ENCODE assay signal across 1 cellular context in the genomic region with DNA sequence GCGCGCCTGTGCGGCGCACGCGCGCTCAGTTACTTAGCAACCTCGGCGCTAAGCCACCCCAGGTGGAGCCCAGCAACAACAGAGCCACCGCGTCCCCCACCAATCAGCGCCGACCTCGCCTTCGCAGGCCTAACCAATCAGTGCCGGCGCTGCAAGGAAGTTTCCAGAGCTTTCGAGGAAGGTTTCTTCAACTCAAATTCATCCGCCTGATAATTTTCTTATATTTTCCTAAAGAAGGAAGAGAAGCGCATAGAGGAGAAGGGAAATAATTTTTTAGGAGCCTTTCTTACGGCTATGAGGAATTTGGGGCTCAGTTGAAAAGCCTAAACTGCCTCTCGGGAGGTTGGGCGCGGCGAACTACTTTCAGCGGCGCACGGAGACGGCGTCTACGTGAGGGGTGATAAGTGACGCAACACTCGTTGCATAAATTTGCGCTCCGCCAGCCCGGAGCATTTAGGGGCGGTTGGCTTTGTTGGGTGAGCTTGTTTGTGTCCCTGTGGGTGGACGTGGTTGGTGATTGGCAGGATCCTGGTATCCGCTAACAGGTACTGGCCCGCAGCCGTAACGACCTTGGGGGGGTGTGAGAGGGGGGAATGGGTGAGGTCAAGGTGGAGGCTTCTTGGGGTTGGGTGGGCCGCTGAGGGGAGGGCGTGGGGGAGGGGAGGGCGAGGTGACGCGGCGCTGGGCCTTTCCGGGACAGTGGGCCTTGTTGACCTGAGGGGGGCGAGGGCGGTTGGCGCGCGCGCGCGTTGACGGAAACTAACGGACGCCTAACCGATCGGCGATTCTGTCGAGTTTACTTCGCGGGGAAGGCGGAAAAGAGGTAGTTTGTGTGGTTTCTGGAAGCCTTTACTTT.
TF ChIP-seq lines count a peak whose summit lies in the region.

A gene (plus strand): TSS at position 452 of the 856 bp plus-strand sequence. CDS start 817 bp downstream, outside the sequence.

TF ChIP-seq in HepG2, 621 proteins besides CTCF, POLR2A, EP300 and RAD21 (continued from another document and continues in another):
- TF ChIP-seq, protein P1, sequence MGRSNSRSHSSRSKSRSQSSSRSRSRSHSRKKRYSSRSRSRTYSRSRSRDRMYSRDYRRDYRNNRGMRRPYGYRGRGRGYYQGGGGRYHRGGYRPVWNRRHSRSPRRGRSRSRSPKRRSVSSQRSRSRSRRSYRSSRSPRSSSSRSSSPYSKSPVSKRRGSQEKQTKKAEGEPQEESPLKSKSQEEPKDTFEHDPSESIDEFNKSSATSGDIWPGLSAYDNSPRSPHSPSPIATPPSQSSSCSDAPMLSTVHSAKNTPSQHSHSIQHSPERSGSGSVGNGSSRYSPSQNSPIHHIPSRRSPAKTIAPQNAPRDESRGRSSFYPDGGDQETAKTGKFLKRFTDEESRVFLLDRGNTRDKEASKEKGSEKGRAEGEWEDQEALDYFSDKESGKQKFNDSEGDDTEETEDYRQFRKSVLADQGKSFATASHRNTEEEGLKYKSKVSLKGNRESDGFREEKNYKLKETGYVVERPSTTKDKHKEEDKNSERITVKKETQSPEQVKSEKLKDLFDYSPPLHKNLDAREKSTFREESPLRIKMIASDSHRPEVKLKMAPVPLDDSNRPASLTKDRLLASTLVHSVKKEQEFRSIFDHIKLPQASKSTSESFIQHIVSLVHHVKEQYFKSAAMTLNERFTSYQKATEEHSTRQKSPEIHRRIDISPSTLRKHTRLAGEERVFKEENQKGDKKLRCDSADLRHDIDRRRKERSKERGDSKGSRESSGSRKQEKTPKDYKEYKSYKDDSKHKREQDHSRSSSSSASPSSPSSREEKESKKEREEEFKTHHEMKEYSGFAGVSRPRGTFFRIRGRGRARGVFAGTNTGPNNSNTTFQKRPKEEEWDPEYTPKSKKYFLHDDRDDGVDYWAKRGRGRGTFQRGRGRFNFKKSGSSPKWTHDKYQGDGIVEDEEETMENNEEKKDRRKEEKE (IDR thresholded peaks at IDR 0.05): no peak
- TF ChIP-seq, protein P2, sequence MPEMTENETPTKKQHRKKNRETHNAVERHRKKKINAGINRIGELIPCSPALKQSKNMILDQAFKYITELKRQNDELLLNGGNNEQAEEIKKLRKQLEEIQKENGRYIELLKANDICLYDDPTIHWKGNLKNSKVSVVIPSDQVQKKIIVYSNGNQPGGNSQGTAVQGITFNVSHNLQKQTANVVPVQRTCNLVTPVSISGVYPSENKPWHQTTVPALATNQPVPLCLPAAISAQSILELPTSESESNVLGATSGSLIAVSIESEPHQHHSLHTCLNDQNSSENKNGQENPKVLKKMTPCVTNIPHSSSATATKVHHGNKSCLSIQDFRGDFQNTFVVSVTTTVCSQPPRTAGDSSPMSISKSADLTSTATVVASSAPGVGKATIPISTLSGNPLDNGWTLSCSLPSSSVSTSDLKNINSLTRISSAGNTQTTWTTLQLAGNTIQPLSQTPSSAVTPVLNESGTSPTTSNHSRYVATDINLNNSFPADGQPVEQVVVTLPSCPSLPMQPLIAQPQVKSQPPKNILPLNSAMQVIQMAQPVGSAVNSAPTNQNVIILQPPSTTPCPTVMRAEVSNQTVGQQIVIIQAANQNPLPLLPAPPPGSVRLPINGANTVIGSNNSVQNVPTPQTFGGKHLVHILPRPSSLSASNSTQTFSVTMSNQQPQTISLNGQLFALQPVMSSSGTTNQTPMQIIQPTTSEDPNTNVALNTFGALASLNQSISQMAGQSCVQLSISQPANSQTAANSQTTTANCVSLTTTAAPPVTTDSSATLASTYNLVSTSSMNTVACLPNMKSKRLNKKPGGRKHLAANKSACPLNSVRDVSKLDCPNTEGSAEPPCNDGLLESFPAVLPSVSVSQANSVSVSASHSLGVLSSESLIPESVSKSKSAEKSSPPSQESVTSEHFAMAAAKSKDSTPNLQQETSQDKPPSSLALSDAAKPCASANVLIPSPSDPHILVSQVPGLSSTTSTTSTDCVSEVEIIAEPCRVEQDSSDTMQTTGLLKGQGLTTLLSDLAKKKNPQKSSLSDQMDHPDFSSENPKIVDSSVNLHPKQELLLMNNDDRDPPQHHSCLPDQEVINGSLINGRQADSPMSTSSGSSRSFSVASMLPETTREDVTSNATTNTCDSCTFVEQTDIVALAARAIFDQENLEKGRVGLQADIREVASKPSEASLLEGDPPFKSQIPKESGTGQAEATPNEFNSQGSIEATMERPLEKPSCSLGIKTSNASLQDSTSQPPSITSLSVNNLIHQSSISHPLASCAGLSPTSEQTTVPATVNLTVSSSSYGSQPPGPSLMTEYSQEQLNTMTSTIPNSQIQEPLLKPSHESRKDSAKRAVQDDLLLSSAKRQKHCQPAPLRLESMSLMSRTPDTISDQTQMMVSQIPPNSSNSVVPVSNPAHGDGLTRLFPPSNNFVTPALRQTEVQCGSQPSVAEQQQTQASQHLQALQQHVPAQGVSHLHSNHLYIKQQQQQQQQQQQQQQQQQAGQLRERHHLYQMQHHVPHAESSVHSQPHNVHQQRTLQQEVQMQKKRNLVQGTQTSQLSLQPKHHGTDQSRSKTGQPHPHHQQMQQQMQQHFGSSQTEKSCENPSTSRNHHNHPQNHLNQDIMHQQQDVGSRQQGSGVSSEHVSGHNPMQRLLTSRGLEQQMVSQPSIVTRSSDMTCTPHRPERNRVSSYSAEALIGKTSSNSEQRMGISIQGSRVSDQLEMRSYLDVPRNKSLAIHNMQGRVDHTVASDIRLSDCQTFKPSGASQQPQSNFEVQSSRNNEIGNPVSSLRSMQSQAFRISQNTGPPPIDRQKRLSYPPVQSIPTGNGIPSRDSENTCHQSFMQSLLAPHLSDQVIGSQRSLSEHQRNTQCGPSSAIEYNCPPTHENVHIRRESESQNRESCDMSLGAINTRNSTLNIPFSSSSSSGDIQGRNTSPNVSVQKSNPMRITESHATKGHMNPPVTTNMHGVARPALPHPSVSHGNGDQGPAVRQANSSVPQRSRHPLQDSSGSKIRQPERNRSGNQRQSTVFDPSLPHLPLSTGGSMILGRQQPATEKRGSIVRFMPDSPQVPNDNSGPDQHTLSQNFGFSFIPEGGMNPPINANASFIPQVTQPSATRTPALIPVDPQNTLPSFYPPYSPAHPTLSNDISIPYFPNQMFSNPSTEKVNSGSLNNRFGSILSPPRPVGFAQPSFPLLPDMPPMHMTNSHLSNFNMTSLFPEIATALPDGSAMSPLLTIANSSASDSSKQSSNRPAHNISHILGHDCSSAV (CRISPR knock-in tag; IDR thresholded peaks at IDR 0.05; ENCODE audit: borderline replicate concordance): no peak
- TF ChIP-seq, protein P3, sequence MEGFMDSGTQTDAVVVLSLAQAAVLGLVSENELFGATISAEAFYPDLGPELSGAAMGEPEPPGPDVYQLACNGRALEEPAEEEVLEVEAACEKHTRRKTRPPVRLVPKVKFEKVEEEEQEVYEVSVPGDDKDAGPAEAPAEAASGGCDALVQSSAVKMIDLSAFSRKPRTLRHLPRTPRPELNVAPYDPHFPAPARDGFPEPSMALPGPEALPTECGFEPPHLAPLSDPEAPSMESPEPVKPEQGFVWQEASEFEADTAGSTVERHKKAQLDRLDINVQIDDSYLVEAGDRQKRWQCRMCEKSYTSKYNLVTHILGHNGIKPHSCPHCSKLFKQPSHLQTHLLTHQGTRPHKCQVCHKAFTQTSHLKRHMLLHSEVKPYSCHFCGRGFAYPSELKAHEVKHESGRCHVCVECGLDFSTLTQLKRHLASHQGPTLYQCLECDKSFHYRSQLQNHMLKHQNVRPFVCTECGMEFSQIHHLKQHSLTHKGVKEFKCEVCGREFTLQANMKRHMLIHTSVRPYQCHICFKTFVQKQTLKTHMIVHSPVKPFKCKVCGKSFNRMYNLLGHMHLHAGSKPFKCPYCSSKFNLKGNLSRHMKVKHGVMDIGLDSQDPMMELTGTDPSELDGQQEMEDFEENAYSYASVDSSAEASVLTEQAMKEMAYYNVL (CRISPR knock-in tag; IDR thresholded peaks at IDR 0.05; ENCODE audit: borderline replicate concordance): 0 out of 2 replicates have a peak, but pooled peaks have one; percentile 25
- 0 out of 2 replicates have a peak, but pooled peaks have one; percentile 22 for TF ChIP-seq ZNF263 (CRISPR knock-in tag; IDR thresholded peaks at IDR 0.05)
- TF ChIP-seq, protein P4, sequence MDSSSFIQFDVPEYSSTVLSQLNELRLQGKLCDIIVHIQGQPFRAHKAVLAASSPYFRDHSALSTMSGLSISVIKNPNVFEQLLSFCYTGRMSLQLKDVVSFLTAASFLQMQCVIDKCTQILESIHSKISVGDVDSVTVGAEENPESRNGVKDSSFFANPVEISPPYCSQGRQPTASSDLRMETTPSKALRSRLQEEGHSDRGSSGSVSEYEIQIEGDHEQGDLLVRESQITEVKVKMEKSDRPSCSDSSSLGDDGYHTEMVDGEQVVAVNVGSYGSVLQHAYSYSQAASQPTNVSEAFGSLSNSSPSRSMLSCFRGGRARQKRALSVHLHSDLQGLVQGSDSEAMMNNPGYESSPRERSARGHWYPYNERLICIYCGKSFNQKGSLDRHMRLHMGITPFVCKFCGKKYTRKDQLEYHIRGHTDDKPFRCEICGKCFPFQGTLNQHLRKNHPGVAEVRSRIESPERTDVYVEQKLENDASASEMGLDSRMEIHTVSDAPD (CRISPR knock-in tag; IDR thresholded peaks at IDR 0.05): no peak
- no peak; the same call in 1 of the 2 replicates for TF ChIP-seq ZNF235 (CRISPR knock-in tag; IDR thresholded peaks at IDR 0.05; ENCODE audit: borderline replicate concordance)
- TF ChIP-seq, protein P5, sequence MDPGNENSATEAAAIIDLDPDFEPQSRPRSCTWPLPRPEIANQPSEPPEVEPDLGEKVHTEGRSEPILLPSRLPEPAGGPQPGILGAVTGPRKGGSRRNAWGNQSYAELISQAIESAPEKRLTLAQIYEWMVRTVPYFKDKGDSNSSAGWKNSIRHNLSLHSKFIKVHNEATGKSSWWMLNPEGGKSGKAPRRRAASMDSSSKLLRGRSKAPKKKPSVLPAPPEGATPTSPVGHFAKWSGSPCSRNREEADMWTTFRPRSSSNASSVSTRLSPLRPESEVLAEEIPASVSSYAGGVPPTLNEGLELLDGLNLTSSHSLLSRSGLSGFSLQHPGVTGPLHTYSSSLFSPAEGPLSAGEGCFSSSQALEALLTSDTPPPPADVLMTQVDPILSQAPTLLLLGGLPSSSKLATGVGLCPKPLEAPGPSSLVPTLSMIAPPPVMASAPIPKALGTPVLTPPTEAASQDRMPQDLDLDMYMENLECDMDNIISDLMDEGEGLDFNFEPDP (CRISPR knock-in tag; conservative IDR thresholded peaks at IDR 0.05): 0 out of 2 replicates have a peak, but pooled peaks have one; percentile 6
- TF ChIP-seq XBP1 (CRISPR knock-in tag; IDR thresholded peaks at IDR 0.05): 0 out of 2 replicates have a peak, but pooled peaks have one; percentile 35
- TF ChIP-seq MXD4 (CRISPR knock-in tag; IDR thresholded peaks at IDR 0.05): no peak
- TF ChIP-seq, protein P6, sequence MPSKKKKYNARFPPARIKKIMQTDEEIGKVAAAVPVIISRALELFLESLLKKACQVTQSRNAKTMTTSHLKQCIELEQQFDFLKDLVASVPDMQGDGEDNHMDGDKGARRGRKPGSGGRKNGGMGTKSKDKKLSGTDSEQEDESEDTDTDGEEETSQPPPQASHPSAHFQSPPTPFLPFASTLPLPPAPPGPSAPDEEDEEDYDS (CRISPR knock-in tag; IDR thresholded peaks at IDR 0.05): peak; percentile 97
- TF ChIP-seq CBX2 (IDR thresholded peaks at IDR 0.05; ENCODE audit: low read depth, low read length): no peak
- no peak for TF ChIP-seq CBX2 (CRISPR knock-in tag; IDR thresholded peaks at IDR 0.05; ENCODE audit: low read depth)
- no peak for TF ChIP-seq ZBTB8A (CRISPR knock-in tag; IDR thresholded peaks at IDR 0.05; ENCODE audit: borderline replicate concordance, low read depth)
- TF ChIP-seq, protein P7, sequence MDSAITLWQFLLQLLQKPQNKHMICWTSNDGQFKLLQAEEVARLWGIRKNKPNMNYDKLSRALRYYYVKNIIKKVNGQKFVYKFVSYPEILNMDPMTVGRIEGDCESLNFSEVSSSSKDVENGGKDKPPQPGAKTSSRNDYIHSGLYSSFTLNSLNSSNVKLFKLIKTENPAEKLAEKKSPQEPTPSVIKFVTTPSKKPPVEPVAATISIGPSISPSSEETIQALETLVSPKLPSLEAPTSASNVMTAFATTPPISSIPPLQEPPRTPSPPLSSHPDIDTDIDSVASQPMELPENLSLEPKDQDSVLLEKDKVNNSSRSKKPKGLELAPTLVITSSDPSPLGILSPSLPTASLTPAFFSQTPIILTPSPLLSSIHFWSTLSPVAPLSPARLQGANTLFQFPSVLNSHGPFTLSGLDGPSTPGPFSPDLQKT (CRISPR knock-in tag; IDR thresholded peaks at IDR 0.05; ENCODE audit: borderline replicate concordance): no peak
- no peak for TF ChIP-seq IKZF1 (IDR thresholded peaks at IDR 0.05)
- TF ChIP-seq, protein P8, sequence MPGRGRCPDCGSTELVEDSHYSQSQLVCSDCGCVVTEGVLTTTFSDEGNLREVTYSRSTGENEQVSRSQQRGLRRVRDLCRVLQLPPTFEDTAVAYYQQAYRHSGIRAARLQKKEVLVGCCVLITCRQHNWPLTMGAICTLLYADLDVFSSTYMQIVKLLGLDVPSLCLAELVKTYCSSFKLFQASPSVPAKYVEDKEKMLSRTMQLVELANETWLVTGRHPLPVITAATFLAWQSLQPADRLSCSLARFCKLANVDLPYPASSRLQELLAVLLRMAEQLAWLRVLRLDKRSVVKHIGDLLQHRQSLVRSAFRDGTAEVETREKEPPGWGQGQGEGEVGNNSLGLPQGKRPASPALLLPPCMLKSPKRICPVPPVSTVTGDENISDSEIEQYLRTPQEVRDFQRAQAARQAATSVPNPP (CRISPR knock-in tag; IDR thresholded peaks at IDR 0.05): no peak
- TF ChIP-seq, protein P9, sequence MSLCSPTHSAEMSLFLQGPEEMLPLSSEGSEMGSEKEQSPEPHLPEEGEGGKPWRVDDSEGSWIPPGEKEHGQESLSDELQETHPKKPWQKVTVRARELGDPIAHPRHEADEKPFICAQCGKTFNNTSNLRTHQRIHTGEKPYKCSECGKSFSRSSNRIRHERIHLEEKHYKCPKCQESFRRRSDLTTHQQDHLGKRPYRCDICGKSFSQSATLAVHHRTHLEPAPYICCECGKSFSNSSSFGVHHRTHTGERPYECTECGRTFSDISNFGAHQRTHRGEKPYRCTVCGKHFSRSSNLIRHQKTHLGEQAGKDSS (CRISPR knock-in tag; IDR thresholded peaks at IDR 0.05; ENCODE audit: borderline replicate concordance, low read depth): peak; percentile 70; the same call in 1 of the 2 replicates
- TF ChIP-seq, protein P10, sequence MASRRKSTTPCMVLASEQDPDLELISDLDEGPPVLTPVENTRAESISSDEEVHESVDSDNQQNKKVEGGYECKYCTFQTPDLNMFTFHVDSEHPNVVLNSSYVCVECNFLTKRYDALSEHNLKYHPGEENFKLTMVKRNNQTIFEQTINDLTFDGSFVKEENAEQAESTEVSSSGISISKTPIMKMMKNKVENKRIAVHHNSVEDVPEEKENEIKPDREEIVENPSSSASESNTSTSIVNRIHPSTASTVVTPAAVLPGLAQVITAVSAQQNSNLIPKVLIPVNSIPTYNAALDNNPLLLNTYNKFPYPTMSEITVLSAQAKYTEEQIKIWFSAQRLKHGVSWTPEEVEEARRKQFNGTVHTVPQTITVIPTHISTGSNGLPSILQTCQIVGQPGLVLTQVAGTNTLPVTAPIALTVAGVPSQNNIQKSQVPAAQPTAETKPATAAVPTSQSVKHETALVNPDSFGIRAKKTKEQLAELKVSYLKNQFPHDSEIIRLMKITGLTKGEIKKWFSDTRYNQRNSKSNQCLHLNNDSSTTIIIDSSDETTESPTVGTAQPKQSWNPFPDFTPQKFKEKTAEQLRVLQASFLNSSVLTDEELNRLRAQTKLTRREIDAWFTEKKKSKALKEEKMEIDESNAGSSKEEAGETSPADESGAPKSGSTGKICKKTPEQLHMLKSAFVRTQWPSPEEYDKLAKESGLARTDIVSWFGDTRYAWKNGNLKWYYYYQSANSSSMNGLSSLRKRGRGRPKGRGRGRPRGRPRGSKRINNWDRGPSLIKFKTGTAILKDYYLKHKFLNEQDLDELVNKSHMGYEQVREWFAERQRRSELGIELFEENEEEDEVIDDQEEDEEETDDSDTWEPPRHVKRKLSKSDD (CRISPR knock-in tag; IDR thresholded peaks at IDR 0.05; ENCODE audit: low read depth): peak; percentile 84
- no peak for TF ChIP-seq ZFYVE20 (CRISPR knock-in tag; IDR thresholded peaks at IDR 0.05; ENCODE audit: borderline replicate concordance, low read depth)
- no peak for TF ChIP-seq FOXA1 (IDR thresholded peaks at IDR 0.05)
- peak; percentile 88 for TF ChIP-seq FOXA1 (CRISPR knock-in tag; IDR thresholded peaks at IDR 0.05)
- no peak for TF ChIP-seq KLF13 (CRISPR knock-in tag; IDR thresholded peaks at IDR 0.05)
- TF ChIP-seq PRMT3 (CRISPR knock-in tag; IDR thresholded peaks at IDR 0.05; ENCODE audit: borderline replicate concordance, low read depth): no peak
- TF ChIP-seq TGIF2 (CRISPR knock-in tag; IDR thresholded peaks at IDR 0.05): no peak
